Comparison of ENCODE assay signal across 9 cellular contexts in the genomic region with DNA sequence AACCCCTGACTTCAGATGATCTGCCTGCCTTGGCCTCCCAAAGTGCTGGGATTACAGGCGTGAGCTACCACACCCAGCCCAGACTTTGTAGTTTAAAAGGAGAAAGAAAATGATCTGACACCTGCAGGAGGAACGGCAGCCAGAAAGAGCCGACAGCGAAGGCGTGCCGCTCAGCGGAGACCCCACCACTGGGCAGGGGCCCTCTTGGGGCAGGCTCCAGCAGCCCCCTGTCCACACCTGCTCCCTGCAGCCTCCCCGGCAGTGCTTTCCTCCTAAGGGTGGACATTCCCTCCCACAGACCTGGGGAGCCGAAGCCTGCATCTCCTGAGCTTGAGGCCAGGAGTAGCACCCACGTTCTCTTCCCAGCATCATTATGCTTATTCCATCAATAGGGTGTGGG. TPM values are rescaled to one million over a fixed set of nuclear protein-coding genes. Genes with fewer than 3 reads are reported as not detected.
"Had no signal": no experiment of that assay in that cellular context is flagged by ENCODE, and none has a peak within 500 bp of the region (broad histone marks: within the 10 kb centered on the region; RNA-seq: fewer than 3 reads in every experiment).

No MANE protein-coding gene starts in this region.

- H3K4me3 ChIP-seq: GM12878 had no signal

- ATAC-seq: GM12878 had no signal

- FAIRE-seq: G401.6, GM12878, GM12891, GM12892, GM18507, GM19239 had no signal

- DNase-seq: GDM1, GF-D8 had no signal

RNA-seq across cellular contexts. Expression of a gene that starts 19.2 kb away (rescaled TPM):
- total RNA-seq: G401, GM12878 had no signal
- polyA plus RNA-seq: GM12878 had no signal
